In genomic region chr6:73459459-73459858, GRCh38 we compare ENCODE assay signal across 1 cellular context. TPM values are rescaled to one million over a fixed set of nuclear protein-coding genes. Genes with fewer than 3 reads are reported as not detected.
"Had no signal": no experiment of that assay in that cellular context is flagged by ENCODE, and none has a peak within 500 bp of the region (broad histone marks: within the 10 kb centered on the region; RNA-seq: fewer than 3 reads in every experiment).

No MANE protein-coding gene starts in this region.

RNA-seq across cellular contexts. Expression of gene CGAS, which starts 7.4 kb away (rescaled TPM):
- total RNA-seq: SK-MEL-5 had no signal
